ENCODE assay signal across 10 cellular contexts in genomic region chr10:71244638-71245419, GRCh38. TPM values are rescaled to one million over a fixed set of nuclear protein-coding genes. Genes with fewer than 3 reads are reported as not detected.
DNase-seq lines count a peak whose midpoint lies in the region; TF ChIP-seq lines count a peak whose summit lies in the region.
"Had no signal": no experiment of that assay in that cellular context is flagged by ENCODE, and none has a peak within 500 bp of the region (broad histone marks: within the 10 kb centered on the region; RNA-seq: fewer than 3 reads in every experiment).

No MANE protein-coding gene starts in this region.

- DNase-seq in DMS79 (lab: John Stamatoyannopoulos, UW) (peak; percentile 24), DMS79 treated with DMSO at 0.1 percent for 48 hours (lab: John Stamatoyannopoulos, UW) (no peak), choroid plexus epithelial cell (ENCODE audit: low read depth) (peak; percentile 88), lower leg skin (ENCODE audit: low spot score in 2 of 2) (peak; percentile 49 to 91), transverse colon (no peak), activated T-cell treated with anti-CD3 and anti-CD28 coated beads for 4 hours (no peak), H7 (no peak), DMS153 (lab: John Stamatoyannopoulos, UW) (no peak)
- DNase-seq: activated CD4-positive, CD25-positive, alpha-beta regulatory T cell treated with anti-CD3 and anti-CD28 coated beads, Interleukin-2, amount 50 U/mL, for 72 hours; stimulated activated CD4-positive, alpha-beta T cell treated with anti-CD3 and anti-CD28 coated beads, Interleukin-1b, Interleukin-23, amount 100 ng/mL, for 48 hours had no signal

- TF ChIP-seq CTCF in choroid plexus epithelial cell (conservative IDR thresholded peaks at IDR 0.05; ENCODE audit: low read depth, low read length) (no peak), lower leg skin (IDR thresholded peaks at IDR 0.05) (no peak), transverse colon (IDR thresholded peaks at IDR 0.05) (no peak)

- TF ChIP-seq POLR2A in lower leg skin (IDR thresholded peaks at IDR 0.05), result no peak
- TF ChIP-seq POLR2A in transverse colon (IDR thresholded peaks at IDR 0.05), result no peak

- H3K4me1 ChIP-seq in transverse colon, result peaks cover 48 to 81% (median 57%) of the 10 kb centered on the region in 4 donors

- no peaks in the 10 kb centered on the region for H3K9me3 ChIP-seq in transverse colon

- H3K27ac ChIP-seq in transverse colon, result peak overlapping the region; percentile 80 to 92 (median 90)

- H3K4me3 ChIP-seq in choroid plexus epithelial cell (ENCODE audit: low read depth, low read length) (peak overlapping the region; percentile 48), lower leg skin (ENCODE audit: low read depth, poor library complexity, severe bottlenecking) (no peak overlapping the region), transverse colon (peak overlapping the region in 2 of 4 donors; percentile 13 to 25), H7 (ENCODE audit: insufficient read depth, low read depth, low read length) (no peak overlapping the region)

- no peak for TF ChIP-seq EP300 in transverse colon (IDR thresholded peaks at IDR 0.05; ENCODE audit: low read depth)

- in situ Hi-C loops in transverse colon (cut with MboI; ENCODE audit: low pct_ligation_motif_present in 1 of 4, low pct_unique_long_range_greater_than_20kb in 1 of 4, low sequenced_read_pairs in 3 of 4), result no loop called here

- H3K36me3 ChIP-seq in transverse colon (no peaks in the 10 kb centered on the region), H7 (replicated peaks; ENCODE audit: control insufficient read depth, insufficient read depth, low read length) (no peaks in the 10 kb centered on the region)

- H3K27me3 ChIP-seq in transverse colon (no peaks in the 10 kb centered on the region), H7 (ENCODE audit: control insufficient read depth, insufficient read depth, low read length) (no peaks in the 10 kb centered on the region)

- intact Hi-C loops in lower leg skin (cut with DNase I; ENCODE audit: low total_unique reads), result no loop called here
- intact Hi-C loops in transverse colon (cut with DNase I; ENCODE audit: low total_unique reads), result no loop called here

- 18 to 34% methylated on average over 27 of the region's 27 CpGs for whole genome bisulfite sequencing in lower leg skin, 2 donors
- 6 to 29% methylated on average over 3 to 27 of the region's 27 CpGs for WGBS in transverse colon (ENCODE audit: low coverage in 1 of 2), 2 donors

RNA-seq across cellular contexts. Expression of gene UNC5B, which starts 32.5 kb away (rescaled TPM):
- total RNA-seq in lower leg skin (10 to 100 TPM in 1 of 4 donors, 1 to 10 TPM in 3; 4.2 to 17.6 (median 8.0) TPM), transverse colon (10 to 100 TPM; 12.3 to 74.1 (median 41.2) TPM)
- 34.7 and 40.2 TPM in 2 replicates for total RNA-seq in H7 (2014; rRNA removed; shearing (Covaris generic))

Comparison
In these comparisons a context has a peak if more than half of its experiments do, and no peak if none do; other contexts are left out.
1. DNase-seq: peak in DMS79 (single experiment), choroid plexus epithelial cell (single experiment) and lower leg skin (2 of 2); none in DMS79 treated with DMSO at 0.1 percent for 48 hours (single experiment), transverse colon (single experiment), activated T-cell treated with anti-CD3 and anti-CD28 coated beads for 4 hours (single experiment), H7 (single experiment) and DMS153 (single experiment).